In genomic region chr1:31788138-31788824, GRCh38 we compare ENCODE assay signal across 8 cellular contexts. TPM values are rescaled to one million over a fixed set of nuclear protein-coding genes. Genes with fewer than 3 reads are reported as not detected.
DNase-seq lines count a peak whose midpoint lies in the region; ATAC-seq and TF ChIP-seq lines count a peak whose summit lies in the region.

No MANE protein-coding gene starts in this region.

- no peaks in the 10 kb centered on the region for H3K9me2 ChIP-seq in Karpas-422 (replicated peaks; ENCODE audit: insufficient read depth, low read length)
- H3K9me2 ChIP-seq in SK-N-SH, result no peaks in the 10 kb centered on the region

- no peak for TF ChIP-seq EP300 in SK-N-SH (IDR thresholded peaks at IDR 0.05; ENCODE audit: borderline replicate concordance in 1 of 2, low read depth in 1 of 2, low read length in 1 of 2)

- H3K27me3 ChIP-seq in Karpas-422 (ENCODE audit: low read length) (no peaks in the 10 kb centered on the region), SK-N-SH (ENCODE audit: insufficient read depth) (no peaks in the 10 kb centered on the region)

- 0 out of 2 replicates have a peak, but pooled peaks have one; percentile 2 for TF ChIP-seq RAD21 in SK-N-SH (IDR thresholded peaks at IDR 0.05; ENCODE audit: low read length)

- H3K9me3 ChIP-seq in Karpas-422 (ENCODE audit: low read length), result no peaks in the 10 kb centered on the region
- H3K9me3 ChIP-seq in SK-N-SH, result no peaks in the 10 kb centered on the region

- no peaks in the 10 kb centered on the region for H3K9me3 Mint-ChIP-seq in activated naive CD4-positive, alpha-beta T cell treated with anti-CD3 and anti-CD28 coated beads, Interleukin-2, amount 50 U/mL, for 24 hours

- H3K27ac ChIP-seq in Karpas-422 (ENCODE audit: low read length) (peak overlapping the region; percentile 92), SK-N-SH (ENCODE audit: low read depth in 2 of 2, low read length in 1 of 2) (peak overlapping the region; percentile 70 to 94), temporal lobe (ENCODE audit: low read depth, low read length) (peak overlapping the region; percentile 85)

- peak; percentile 62 for ATAC-seq in GM21737 (IDR thresholded peaks at IDR 0.05; ENCODE audit: unreplicated experiment)
- peak; percentile 61 for ATAC-seq in omental fat pad (ENCODE audit: low FRiP score)

- H3K4me1 ChIP-seq in Karpas-422 (ENCODE audit: low read length), result peaks cover 61% of the 10 kb centered on the region
- peaks cover 4 to 65% of the 10 kb centered on the region in 2 experiments; a peak in 3 of 4 replicates for H3K4me1 ChIP-seq in SK-N-SH (ENCODE audit: control insufficient read depth in 1 of 2, insufficient read depth in 2 of 2, low read depth in 1 of 2, low read length in 1 of 2)

- H2AFZ ChIP-seq in Karpas-422 (ENCODE audit: low read length) (peak overlapping the region; percentile 78), SK-N-SH (ENCODE audit: low read depth) (peak overlapping the region; percentile 79)

- TF ChIP-seq CTCF in SK-N-SH (IDR thresholded peaks at IDR 0.05) (no peak), omental fat pad (IDR thresholded peaks at IDR 0.05) (no peak)

- peak overlapping the region; percentile 90 for H3K27ac Mint-ChIP-seq in activated naive CD4-positive, alpha-beta T cell treated with anti-CD3 and anti-CD28 coated beads, Interleukin-2, amount 50 U/mL, for 24 hours

- H3K4me3 ChIP-seq in Karpas-422 (ENCODE audit: low read length) (peak overlapping the region; percentile 73), SK-N-SH (ENCODE audit: low read depth in 2 of 2, low read length in 1 of 2) (peak overlapping the region; percentile 67 to 76)

- peak overlapping the region; percentile 90 for H3K4me3 Mint-ChIP-seq in activated naive CD4-positive, alpha-beta T cell treated with anti-CD3 and anti-CD28 coated beads, Interleukin-2, amount 50 U/mL, for 24 hours

- no peaks in the 10 kb centered on the region for H3K79me2 ChIP-seq in Karpas-422 (ENCODE audit: low read length)
- no peaks in the 10 kb centered on the region for H3K79me2 ChIP-seq in SK-N-SH (ENCODE audit: insufficient read depth)

- H3K4me1 Mint-ChIP-seq in activated naive CD4-positive, alpha-beta T cell treated with anti-CD3 and anti-CD28 coated beads, Interleukin-2, amount 50 U/mL, for 24 hours, result peaks cover 14% of the 10 kb centered on the region

- H3K36me3 Mint-ChIP-seq in activated naive CD4-positive, alpha-beta T cell treated with anti-CD3 and anti-CD28 coated beads, Interleukin-2, amount 50 U/mL, for 24 hours, result no peaks in the 10 kb centered on the region

- H4K20me1 ChIP-seq in Karpas-422 (ENCODE audit: insufficient read depth, low read depth, low read length) (no peaks in the 10 kb centered on the region), SK-N-SH (ENCODE audit: insufficient read depth) (no peaks in the 10 kb centered on the region)

- POLR2A ChIA-PET in SK-N-SH (lab: Yijun Ruan, JAX), result interaction anchor here (0.7 to 2.0 kb wide), 10 partner anchors 12 to 150 kb away, joined by 3 to 13 read pairs (median 4); partner anchors contain the start of genes ADGRB2, COL16A1 and PTP4A2

- 6% methylated on average over 25 of the region's 39 CpGs for WGBS in SK-N-SH (ENCODE audit: low lambda C conversion rate)

- no peaks in the 10 kb centered on the region for H3K36me3 ChIP-seq in Karpas-422 (ENCODE audit: insufficient read depth, low read length)
- H3K36me3 ChIP-seq in SK-N-SH (replicated peaks in 1 of 2; ENCODE audit: control insufficient read depth in 1 of 2, insufficient read depth in 2 of 2, low read length in 1 of 2), result no peaks in the 10 kb centered on the region

- DNase-seq in DMS53 (lab: John Stamatoyannopoulos, UW) (peak; percentile 97), Karpas-422 (peak; percentile 98), SK-N-SH (peak; percentile 92), glomerular visceral epithelial cell (ENCODE audit: extremely low spot score) (peak; percentile 87), omental fat pad (ENCODE audit: low spot score) (peak; percentile 93)

- peak overlapping the region; percentile 85 for H3K4me2 ChIP-seq in Karpas-422 (ENCODE audit: low read depth, low read length, poor library complexity, severe bottlenecking)
- H3K4me2 ChIP-seq in SK-N-SH, result peak overlapping the region; percentile 98

- peaks cover 9% of the 10 kb centered on the region for H3F3A ChIP-seq in SK-N-SH (replicated peaks; ENCODE audit: insufficient read depth)

- CTCF ChIA-PET in SK-N-SH (lab: Yijun Ruan, JAX), result interaction anchor here (0.6 to 21.1 kb wide), 54 partner anchors 12 to 555 kb away, joined by 3 to 707 read pairs (median 5); partner anchors contain the start of genes ADGRB2, COL16A1, KPNA6 and PTP4A2

- H3K27me3 Mint-ChIP-seq in activated naive CD4-positive, alpha-beta T cell treated with anti-CD3 and anti-CD28 coated beads, Interleukin-2, amount 50 U/mL, for 24 hours, result no peaks in the 10 kb centered on the region

- H3K9ac ChIP-seq in Karpas-422 (ENCODE audit: low read length) (peak overlapping the region; percentile 85), SK-N-SH (peak overlapping the region; percentile 82)

TF ChIP-seq in SK-N-SH, 30 proteins besides CTCF, POLR2A, EP300 and RAD21 (continues in another document):
- TF ChIP-seq RXRA (IDR thresholded peaks at IDR 0.05; ENCODE audit: borderline replicate concordance, low read depth) (no peak), IRF3 (IDR thresholded peaks at IDR 0.05; ENCODE audit: low read depth, low read length) (no peak), TEAD4 (IDR thresholded peaks at IDR 0.05; ENCODE audit: borderline replicate concordance, insufficient read depth) (no peak), POLR2AphosphoS5 (IDR thresholded peaks at IDR 0.05; ENCODE audit: low read depth, low read length) (peak; percentile 77), EZH2phosphoT487 (IDR thresholded peaks at IDR 0.05; ENCODE audit: borderline replicate concordance, low read depth) (no peak), SIN3A (IDR thresholded peaks at IDR 0.05; ENCODE audit: borderline replicate concordance, low read depth, low read length) (no peak; the same call in 1 of the 2 replicates), SMC3 (IDR thresholded peaks at IDR 0.05; ENCODE audit: low read depth, low read length) (no peak; the same call in 1 of the 2 replicates), MXI1 (IDR thresholded peaks at IDR 0.05; ENCODE audit: low read depth, low read length) (peak; percentile 95), CHD2 (IDR thresholded peaks at IDR 0.05; ENCODE audit: low read length, partially characterized antibody) (no peak), TCF12 (IDR thresholded peaks at IDR 0.05) (no peak), RFX5 (IDR thresholded peaks at IDR 0.05; ENCODE audit: low read length) (no peak)
- TF ChIP-seq, protein P1, sequence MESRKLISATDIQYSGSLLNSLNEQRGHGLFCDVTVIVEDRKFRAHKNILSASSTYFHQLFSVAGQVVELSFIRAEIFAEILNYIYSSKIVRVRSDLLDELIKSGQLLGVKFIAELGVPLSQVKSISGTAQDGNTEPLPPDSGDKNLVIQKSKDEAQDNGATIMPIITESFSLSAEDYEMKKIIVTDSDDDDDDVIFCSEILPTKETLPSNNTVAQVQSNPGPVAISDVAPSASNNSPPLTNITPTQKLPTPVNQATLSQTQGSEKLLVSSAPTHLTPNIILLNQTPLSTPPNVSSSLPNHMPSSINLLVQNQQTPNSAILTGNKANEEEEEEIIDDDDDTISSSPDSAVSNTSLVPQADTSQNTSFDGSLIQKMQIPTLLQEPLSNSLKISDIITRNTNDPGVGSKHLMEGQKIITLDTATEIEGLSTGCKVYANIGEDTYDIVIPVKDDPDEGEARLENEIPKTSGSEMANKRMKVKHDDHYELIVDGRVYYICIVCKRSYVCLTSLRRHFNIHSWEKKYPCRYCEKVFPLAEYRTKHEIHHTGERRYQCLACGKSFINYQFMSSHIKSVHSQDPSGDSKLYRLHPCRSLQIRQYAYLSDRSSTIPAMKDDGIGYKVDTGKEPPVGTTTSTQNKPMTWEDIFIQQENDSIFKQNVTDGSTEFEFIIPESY (IDR thresholded peaks at IDR 0.05; ENCODE audit: borderline replicate concordance, low read depth), result no peak

RNA-seq across cellular contexts. Expression of gene ADGRB2, which starts 24.1 kb away (rescaled TPM):
- total RNA-seq in Karpas-422 (2014; rRNA removed; shearing (Covaris generic); ENCODE audit: low replicate concordance), result 9.2 and 28.5 TPM in 2 replicates
- polyA plus RNA-seq in SK-N-SH (2012; rRNA removed), result 10.6 and 13.0 TPM in 2 replicates
- 4.3 and 8.4 TPM in 2 replicates for polyA plus RNA-seq in SK-N-SH (2012; cell fraction: cytosol; rRNA removed)
- 41.8 and 66.9 TPM in 2 replicates for polyA plus RNA-seq in SK-N-SH (2012; cell fraction: nucleus; rRNA removed)
- total RNA-seq in omental fat pad (1 to 10 TPM in 3 of 4 donors, under 1 TPM in 1; 0.79 to 7.5 (median 3.3) TPM), temporal lobe (60.2 TPM)

RNA-seq across cellular contexts. Expression of gene SPOCD1, which starts 27.5 kb away (rescaled TPM):
- not detected in 2 replicates for total RNA-seq in Karpas-422 (2014; rRNA removed; shearing (Covaris generic); ENCODE audit: low replicate concordance)
- polyA plus RNA-seq in SK-N-SH (2012; rRNA removed), result 10.7 and 12.5 TPM in 2 replicates
- 3.8 and 5.7 TPM in 2 replicates for polyA plus RNA-seq in SK-N-SH (2012; cell fraction: cytosol; rRNA removed)
- 42.6 and 46.9 TPM in 2 replicates for polyA plus RNA-seq in SK-N-SH (2012; cell fraction: nucleus; rRNA removed)
- total RNA-seq in omental fat pad, result 10 to 100 TPM in 2 of 4 donors, under 1 TPM in 1, not detected in 1; 0.63 to 23.9 (median 23.2) TPM
- total RNA-seq in temporal lobe, result not detected

Comparison
In these comparisons a context has a peak if more than half of its experiments do, and no peak if none do; other contexts are left out.
1. Peak in every context shown above with its lines: DNase-seq, ATAC-seq, H3K4me3 ChIP-seq and H3K27ac ChIP-seq.